In genomic region chr5:65854931-65855330, GRCh38 we compare ENCODE assay signal across 25 cellular contexts.
"Had no signal": no experiment of that assay in that cellular context is flagged by ENCODE, and none has a peak within 500 bp of the region (broad histone marks: within the 10 kb centered on the region; RNA-seq: fewer than 3 reads in every experiment).

No MANE protein-coding gene starts in this region.

- H3K4me3 ChIP-seq: adrenal gland, colonic mucosa, dorsolateral prefrontal cortex, esophagus squamous epithelium, right lobe of liver, stomach, transverse colon, uterus had no signal

- ATAC-seq: activated CD4-positive, alpha-beta T cell treated with anti-CD3 and anti-CD28 coated beads for 36 hours; activated naive CD4-positive, alpha-beta T cell treated with anti-CD3 and anti-CD28 coated beads, Interleukin-2, amount 50 U/mL, for 72 hours; activated T-helper 17 cell treated with anti-CD3 and anti-CD28 coated beads, Interleukin-2, amount 50 U/mL, for 72 hours; left ventricle myocardium superior; right lobe of liver; stimulated activated memory B cell treated with anti-CD40 and anti-IgM and Interleukin-4, amounts not matched to agents 10 μg/mL and 1 μg/mL and 100 μg/mL, for 72 hours; WTC11 had no signal

- DNase-seq: activated CD4-positive, alpha-beta T cell treated with anti-CD3 and anti-CD28 coated beads for 36 hours; activated CD4-positive, alpha-beta T cell treated with anti-CD3 and anti-CD28 coated beads, Interleukin-2, amount 50 U/mL, for 4 hours; activated CD8-positive, alpha-beta memory T cell treated with anti-CD3 and anti-CD28 coated beads for 24 hours; activated CD8-positive, alpha-beta memory T cell treated with anti-CD3 and anti-CD28 coated beads, Interleukin-2, amount 50 U/mL, for 4 hours; activated T-cell treated with anti-CD3 and anti-CD28 coated beads, Interleukin-2, amount 50 U/mL, for 24 hours; adrenal gland; colonic mucosa; dorsolateral prefrontal cortex; esophagus squamous epithelium; glutamatergic neuron; hypothalamus; left ventricle myocardium superior; right lobe of liver; small intestine; stimulated activated CD4-positive, alpha-beta T cell treated with anti-CD3 and anti-CD28 coated beads, Interleukin-2, amount 100 ng/mL, for 24 hours; stomach; T-helper 9 cell; transverse colon; uterus had no signal

- H3K4me1 ChIP-seq: adrenal gland, colonic mucosa, esophagus squamous epithelium, parathyroid adenoma, right lobe of liver, stomach, transverse colon, uterus had no signal

- H3K27ac Mint-ChIP-seq: activated CD4-positive, alpha-beta T cell treated with anti-CD3 and anti-CD28 coated beads for 36 hours; activated naive CD4-positive, alpha-beta T cell treated with anti-CD3 and anti-CD28 coated beads, Interleukin-2, amount 50 U/mL, for 72 hours; activated T-cell treated with anti-CD3 and anti-CD28 coated beads, Interleukin-2, amount 50 U/mL, for 24 hours; activated T-helper 17 cell treated with anti-CD3 and anti-CD28 coated beads, Interleukin-2, amount 50 U/mL, for 72 hours; nephron; stimulated activated memory B cell treated with anti-CD40 and anti-IgM and Interleukin-4, amounts not matched to agents 10 μg/mL and 1 μg/mL and 100 μg/mL, for 72 hours; WTC11 had no signal

- H3K36me3 Mint-ChIP-seq: WTC11 had no signal

- H3K9ac ChIP-seq: parathyroid adenoma had no signal

- H3K79me2 ChIP-seq: parathyroid adenoma had no signal

- H3K27me3 ChIP-seq: adrenal gland, dorsolateral prefrontal cortex, esophagus squamous epithelium, right lobe of liver, stomach, uterus had no signal

- H3K36me3 ChIP-seq: adrenal gland, colonic mucosa, esophagus squamous epithelium, right lobe of liver, stomach, transverse colon, uterus had no signal

- H2AFZ ChIP-seq: parathyroid adenoma had no signal

- H3K27ac ChIP-seq: adrenal gland, colonic mucosa, dorsolateral prefrontal cortex, esophagus squamous epithelium, parathyroid adenoma, right lobe of liver, stomach, transverse colon, uterus had no signal

- H3K27me3 Mint-ChIP-seq: activated CD4-positive, alpha-beta T cell treated with anti-CD3 and anti-CD28 coated beads for 36 hours; activated T-cell treated with anti-CD3 and anti-CD28 coated beads, Interleukin-2, amount 50 U/mL, for 24 hours; activated T-helper 17 cell treated with anti-CD3 and anti-CD28 coated beads, Interleukin-2, amount 50 U/mL, for 72 hours; stimulated activated memory B cell treated with anti-CD40 and anti-IgM and Interleukin-4, amounts not matched to agents 10 μg/mL and 1 μg/mL and 100 μg/mL, for 72 hours had no signal

- H3K9me3 ChIP-seq: adrenal gland, colonic mucosa, esophagus squamous epithelium, right lobe of liver, stomach, transverse colon, uterus had no signal

- H3K4me3 Mint-ChIP-seq: activated CD4-positive, alpha-beta T cell treated with anti-CD3 and anti-CD28 coated beads for 36 hours; activated T-cell treated with anti-CD3 and anti-CD28 coated beads, Interleukin-2, amount 50 U/mL, for 24 hours; activated T-helper 17 cell treated with anti-CD3 and anti-CD28 coated beads, Interleukin-2, amount 50 U/mL, for 72 hours; nephron; stimulated activated memory B cell treated with anti-CD40 and anti-IgM and Interleukin-4, amounts not matched to agents 10 μg/mL and 1 μg/mL and 100 μg/mL, for 72 hours; WTC11 had no signal

- H3K4me1 Mint-ChIP-seq: activated CD4-positive, alpha-beta T cell treated with anti-CD3 and anti-CD28 coated beads for 36 hours; activated T-helper 17 cell treated with anti-CD3 and anti-CD28 coated beads, Interleukin-2, amount 50 U/mL, for 72 hours; nephron; WTC11 had no signal
